Comparison of ENCODE assay signal across 1 cellular context in genomic region chr5:6543830-6544560, GRCh38.
A peak's percentile ranks its signal among the peaks of the same experiment; 100 is the strongest.
TF ChIP-seq lines count a peak whose summit lies in the region.

No MANE protein-coding gene starts in this region.

TF ChIP-seq in HepG2, 621 proteins besides CTCF, POLR2A, EP300 and RAD21 (continued from another document):
- TF ChIP-seq THRA (CRISPR knock-in tag; IDR thresholded peaks at IDR 0.05; ENCODE audit: borderline replicate concordance) = peak; percentile 60; the same call in 1 of the 2 replicates
